32 cellular contexts compared by ENCODE assay signal in genomic region chr20:57268399-57269076, GRCh38. TPM values are rescaled to one million over a fixed set of nuclear protein-coding genes. Genes with fewer than 3 reads are reported as not detected.
"Had no signal": no experiment of that assay in that cellular context is flagged by ENCODE, and none has a peak within 500 bp of the region (broad histone marks: within the 10 kb centered on the region; RNA-seq: fewer than 3 reads in every experiment).

No MANE protein-coding gene starts in this region.

- ATAC-seq: activated CD4-positive, alpha-beta T cell treated with anti-CD3 and anti-CD28 coated beads for 36 hours; activated CD8-positive, alpha-beta memory T cell treated with anti-CD3 and anti-CD28 coated beads, Interleukin-2, amount 10 ng/mL, durations not matched to agents 7 days and 5 days; activated CD8-positive, alpha-beta T cell treated with anti-CD3 and anti-CD28 coated beads, Interleukin-2, amount 10 ng/mL, durations not matched to agents 7 days and 5 days; activated naive CD4-positive, alpha-beta T cell treated with anti-CD3 and anti-CD28 coated beads, Interleukin-2, amount 50 U/mL, for 72 hours; gastrocnemius medialis; naive thymus-derived CD4-positive, alpha-beta T cell; sciatic nerve; stimulated activated naive CD8-positive, alpha-beta T cell treated with anti-CD3 and anti-CD28 coated beads, Interleukin-15, Interleukin-2, amounts not matched to agents 100 U/mL and 50 U/mL, for 24 hours had no signal

- H3K27ac Mint-ChIP-seq: activated CD4-positive, alpha-beta T cell treated with anti-CD3 and anti-CD28 coated beads for 36 hours; activated CD8-positive, alpha-beta memory T cell treated with anti-CD3 and anti-CD28 coated beads, Interleukin-2, amount 10 ng/mL, durations not matched to agents 7 days and 5 days; activated CD8-positive, alpha-beta T cell treated with anti-CD3 and anti-CD28 coated beads, Interleukin-2, amount 10 ng/mL, durations not matched to agents 7 days and 5 days; activated naive CD4-positive, alpha-beta T cell treated with anti-CD3 and anti-CD28 coated beads, Interleukin-2, amount 50 U/mL, for 72 hours; activated T-helper 2 cell treated with anti-CD3 and anti-CD28 coated beads, Interferon-gamma antibody, Interleukin-2, Interleukin-4, amounts not matched to agents 10 μg/mL and 5 μg/mL and 100 μg/mL, durations not matched to agents 14 hours and 24 hours and 36 hours; dendritic cell treated with granulocyte-macrophage colony-stimulating factor and Interleukin-4, amounts not matched to agents 40 ng/mL and 50 ng/mL, for 4 days; naive thymus-derived CD4-positive, alpha-beta T cell; T-helper 2 cell treated with Interferon-gamma antibody and Interleukin-4, amounts not matched to agents 5 μg/mL and 100 μg/mL, for 36 hours had no signal

- H3K27ac ChIP-seq: epithelial cell of prostate, esophagus squamous epithelium, gastrocnemius medialis, hepatocyte, neutrophil, ovary, prostate gland, skin epidermis, upper lobe of left lung, vagina had no signal

- H3K27me3 ChIP-seq: ovary, vagina had no signal

- H3K4me3 ChIP-seq: esophagus squamous epithelium, gastrocnemius medialis, hepatocyte, ovary, prostate gland, skin epidermis, upper lobe of left lung, vagina had no signal

- DNase-seq: activated CD4-positive, alpha-beta T cell treated with anti-CD3 and anti-CD28 coated beads for 36 hours; activated CD4-positive, CD25-positive, alpha-beta regulatory T cell; activated CD8-positive, alpha-beta memory T cell treated with anti-CD3 and anti-CD28 coated beads, Interleukin-2, amount 10 ng/mL, durations not matched to agents 7 days and 5 days; activated CD8-positive, alpha-beta T cell treated with anti-CD3 and anti-CD28 coated beads, Interleukin-2, amount 10 ng/mL, durations not matched to agents 7 days and 5 days; activated naive CD4-positive, alpha-beta T cell; activated T-cell treated with anti-CD3 and anti-CD28 coated beads, Interleukin-2, amount 50 U/mL, for 48 hours; anterior cingulate cortex; esophagus squamous epithelium; gastrocnemius medialis; midbrain; naive thymus-derived CD4-positive, alpha-beta T cell; ovary; retina; stimulated activated CD4-positive, alpha-beta T cell treated with anti-CD3 and anti-CD28 coated beads, Interleukin-12 subunit alpha, Interleukin-12 subunit beta, amount 100 ng/mL, for 4 hours; stimulated activated CD4-positive, alpha-beta T cell treated with anti-CD3 and anti-CD28 coated beads, Interleukin-4, amount 100 ng/mL, for 1 hour; stimulated activated naive CD8-positive, alpha-beta T cell treated with anti-CD3 and anti-CD28 coated beads, Interleukin-15, Interleukin-2, amounts not matched to agents 100 U/mL and 50 U/mL, for 24 hours; T-helper 1 cell had no signal

- FAIRE-seq: bronchial epithelial cell, endometrium had no signal

- H3K9me3 Mint-ChIP-seq: activated naive CD4-positive, alpha-beta T cell treated with anti-CD3 and anti-CD28 coated beads, Interleukin-2, amount 50 U/mL, for 72 hours; activated T-helper 2 cell treated with anti-CD3 and anti-CD28 coated beads, Interferon-gamma antibody, Interleukin-2, Interleukin-4, amounts not matched to agents 10 μg/mL and 5 μg/mL and 100 μg/mL, durations not matched to agents 14 hours and 24 hours and 36 hours; central memory CD8-positive, alpha-beta T cell; dendritic cell treated with granulocyte-macrophage colony-stimulating factor and Interleukin-4, amounts not matched to agents 40 ng/mL and 50 ng/mL, for 4 days; T-helper 2 cell treated with Interferon-gamma antibody and Interleukin-4, amounts not matched to agents 5 μg/mL and 100 μg/mL, for 36 hours had no signal

- H3K4me1 ChIP-seq: gastrocnemius medialis had no signal

- H3K4me3 Mint-ChIP-seq: activated CD4-positive, alpha-beta T cell treated with anti-CD3 and anti-CD28 coated beads for 36 hours; activated CD8-positive, alpha-beta memory T cell treated with anti-CD3 and anti-CD28 coated beads, Interleukin-2, amount 10 ng/mL, durations not matched to agents 7 days and 5 days; activated CD8-positive, alpha-beta T cell treated with anti-CD3 and anti-CD28 coated beads, Interleukin-2, amount 10 ng/mL, durations not matched to agents 7 days and 5 days; central memory CD8-positive, alpha-beta T cell; dendritic cell treated with granulocyte-macrophage colony-stimulating factor and Interleukin-4, amounts not matched to agents 40 ng/mL and 50 ng/mL, for 4 days; T-helper 2 cell treated with Interferon-gamma antibody and Interleukin-4, amounts not matched to agents 5 μg/mL and 100 μg/mL, for 36 hours had no signal

- H3K9me3 ChIP-seq: esophagus squamous epithelium, gastrocnemius medialis, neutrophil, ovary, prostate gland, upper lobe of left lung, vagina had no signal

- H3K36me3 ChIP-seq: esophagus squamous epithelium, gastrocnemius medialis, neutrophil, ovary, prostate gland, upper lobe of left lung, vagina had no signal

- H3K36me3 Mint-ChIP-seq: activated CD8-positive, alpha-beta memory T cell treated with anti-CD3 and anti-CD28 coated beads, Interleukin-2, amount 10 ng/mL, durations not matched to agents 7 days and 5 days; activated naive CD4-positive, alpha-beta T cell treated with anti-CD3 and anti-CD28 coated beads, Interleukin-2, amount 50 U/mL, for 72 hours had no signal

- H2AFZ ChIP-seq: hepatocyte had no signal

- H3K4me1 Mint-ChIP-seq: activated CD8-positive, alpha-beta memory T cell treated with anti-CD3 and anti-CD28 coated beads, Interleukin-2, amount 10 ng/mL, durations not matched to agents 7 days and 5 days had no signal

- H3K4me2 ChIP-seq: hepatocyte had no signal

RNA-seq across cellular contexts. Expression of gene BMP7, which starts 2.1 kb away (rescaled TPM):
- total RNA-seq: activated CD8-positive, alpha-beta memory T cell treated with anti-CD3 and anti-CD28 coated beads, Interleukin-2, amount 10 ng/mL, durations not matched to agents 7 days and 5 days; activated CD8-positive, alpha-beta T cell treated with anti-CD3 and anti-CD28 coated beads, Interleukin-2, amount 10 ng/mL, durations not matched to agents 7 days and 5 days; activated naive CD4-positive, alpha-beta T cell treated with anti-CD3 and anti-CD28 coated beads, Interleukin-2, amount 50 U/mL, for 72 hours; activated T-helper 2 cell treated with anti-CD3 and anti-CD28 coated beads, Interferon-gamma antibody, Interleukin-2, Interleukin-4, amounts not matched to agents 10 μg/mL and 5 μg/mL and 100 μg/mL, durations not matched to agents 14 hours and 24 hours and 36 hours; bronchial epithelial cell; naive thymus-derived CD4-positive, alpha-beta T cell had no signal
- polyA plus RNA-seq: naive thymus-derived CD4-positive, alpha-beta T cell had no signal
